In the genomic region with DNA sequence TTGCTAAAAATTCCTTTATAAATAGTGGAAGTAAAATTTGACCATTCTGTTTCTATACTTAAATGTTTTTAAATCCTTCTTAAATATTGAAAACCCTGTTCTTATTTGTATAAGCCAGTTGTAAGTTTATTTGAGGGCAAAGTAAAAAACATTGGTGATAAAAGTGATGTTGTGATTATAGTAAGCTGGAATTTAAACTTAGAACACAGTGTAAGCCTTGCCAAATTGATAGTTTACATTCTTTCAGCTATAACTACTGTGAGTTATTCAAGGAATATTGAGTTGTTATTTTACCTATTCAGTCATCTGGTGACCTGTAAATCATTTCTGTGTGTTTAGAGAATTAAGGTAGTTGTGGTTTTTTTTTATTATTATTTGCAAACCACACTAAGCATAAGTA, we compare ENCODE assay signal across 20 cellular contexts.
"Had no signal": no experiment of that assay in that cellular context is flagged by ENCODE, and none has a peak within 500 bp of the region (broad histone marks: within the 10 kb centered on the region; RNA-seq: fewer than 3 reads in every experiment).

No MANE protein-coding gene starts in this region.

- H3K4me3 ChIP-seq: esophagus muscularis mucosa, left ventricle myocardium inferior, spleen, upper lobe of left lung had no signal

- DNase-seq: activated CD4-positive, alpha-beta T cell treated with anti-CD3 and anti-CD28 coated beads for 1 hour; activated CD4-positive, alpha-beta T cell treated with anti-CD3 and anti-CD28 coated beads, Interleukin-2, amount 50 U/mL, for 1 hour; activated CD8-positive, alpha-beta T cell treated with anti-CD3 and anti-CD28 coated beads, Interleukin-2, amount 10 ng/mL, durations not matched to agents 7 days and 5 days; activated gamma-delta T cell; aorta; brain microvascular endothelial cell; caudate nucleus; effector memory CD4-positive, alpha-beta T cell; foreskin fibroblast; kidney glomerular epithelial cell; left ventricle myocardium inferior; mammary epithelial cell; midbrain; retina; spleen; stimulated activated CD4-positive, alpha-beta T cell treated with anti-CD3 and anti-CD28 coated beads, Interleukin-4, amount 100 ng/mL, for 1 hour; stimulated activated naive CD4-positive, alpha-beta T cell treated with Interleukin-2 at 50 U/mL for 16 hours; T-helper 1 cell; upper lobe of left lung had no signal
